ENCODE assay signal across 1 cellular context in genomic region chr1:3668585-3669300, GRCh38.
TF ChIP-seq lines count a peak whose summit lies in the region.

No MANE protein-coding gene starts in this region.

TF ChIP-seq in HEK293, 187 proteins besides CTCF, POLR2A, EP300 and RAD21 (continued from another document):
- TF ChIP-seq ELK4 (IDR thresholded peaks at IDR 0.05; ENCODE audit: borderline replicate concordance, low read depth, low read length) (no peak), YY1 (tag by site-specific recombination; IDR thresholded peaks at IDR 0.05) (no peak), ZSCAN30 (tag by site-specific recombination; IDR thresholded peaks at IDR 0.05) (peak; percentile 94), GLIS2 (tag by site-specific recombination; IDR thresholded peaks at IDR 0.05) (peak; percentile 57; the same call in 1 of the 2 replicates), KLF16 (tag by site-specific recombination; IDR thresholded peaks at IDR 0.05) (peak; percentile 58; the same call in 1 of the 2 replicates), ZBTB1 (tag by site-specific recombination; IDR thresholded peaks at IDR 0.05) (no peak), OSR2 (tag by site-specific recombination; IDR thresholded peaks at IDR 0.05) (0 out of 2 replicates have a peak, but pooled peaks have one; percentile 51), ZNF274 (IDR thresholded peaks at IDR 0.05; ENCODE audit: low read length) (no peak), ZNF274 (tag by site-specific recombination; IDR thresholded peaks at IDR 0.05; ENCODE audit: borderline replicate concordance) (no peak), ZNF202 (tag by site-specific recombination; IDR thresholded peaks at IDR 0.05; ENCODE audit: borderline replicate concordance) (no peak), ZNF768 (tag by site-specific recombination; IDR thresholded peaks at IDR 0.05) (no peak), ZNF169 (tag by site-specific recombination; IDR thresholded peaks at IDR 0.05) (no peak), ZBTB44 (tag by site-specific recombination; IDR thresholded peaks at IDR 0.05) (peak; percentile 89), ZNF692 (tag by site-specific recombination; IDR thresholded peaks at IDR 0.05) (peak; percentile 65), ZBTB17 (tag by site-specific recombination; IDR thresholded peaks at IDR 0.05) (no peak), ZNF404 (tag by site-specific recombination; IDR thresholded peaks at IDR 0.05) (no peak), ZNF585B (tag by site-specific recombination; IDR thresholded peaks at IDR 0.05) (no peak), ZNF555 (tag by site-specific recombination; conservative IDR thresholded peaks at IDR 0.05) (no peak), KLF10 (tag by site-specific recombination; IDR thresholded peaks at IDR 0.05) (no peak), ZFP41 (tag by site-specific recombination; IDR thresholded peaks at IDR 0.05; ENCODE audit: borderline replicate concordance) (no peak), ZBTB6 (tag by site-specific recombination; IDR thresholded peaks at IDR 0.05) (peak; percentile 96), TRIM28 (IDR thresholded peaks at IDR 0.05; ENCODE audit: borderline replicate concordance, low read length) (0 out of 2 replicates have a peak, but pooled peaks have one; percentile 11), ZNF37A (tag by site-specific recombination; IDR thresholded peaks at IDR 0.05) (no peak), ZBTB26 (tag by site-specific recombination; optimal IDR thresholded peaks at IDR 0.05) (peak; percentile 22), ZBTB20 (tag by site-specific recombination; IDR thresholded peaks at IDR 0.05) (0 out of 2 replicates have a peak, but pooled peaks have one; percentile 14), ZNF398 (tag by site-specific recombination; IDR thresholded peaks at IDR 0.05) (no peak), ZNF521 (tag by site-specific recombination; IDR thresholded peaks at IDR 0.05) (no peak), ZBTB8A (tag by site-specific recombination; IDR thresholded peaks at IDR 0.05) (peak; percentile 47; the same call in 1 of the 2 replicates), IKZF3 (tag by site-specific recombination; IDR thresholded peaks at IDR 0.05) (no peak), ZNF248 (tag by site-specific recombination; IDR thresholded peaks at IDR 0.05) (no peak), ZFP69B (tag by site-specific recombination; IDR thresholded peaks at IDR 0.05) (0 out of 2 replicates have a peak, but pooled peaks have one; percentile 44), ZFHX2 (tag by site-specific recombination; conservative IDR thresholded peaks at IDR 0.05) (peak; percentile 49), ZSCAN4 (tag by site-specific recombination; IDR thresholded peaks at IDR 0.05) (0 out of 2 replicates have a peak, but pooled peaks have one; percentile 9), ZNF223 (tag by site-specific recombination; IDR thresholded peaks at IDR 0.05) (peak; percentile 9; the same call in 1 of the 2 replicates), ZNF629 (tag by site-specific recombination; IDR thresholded peaks at IDR 0.05) (no peak), ZNF626 (tag by site-specific recombination; IDR thresholded peaks at IDR 0.05) (no peak), ZNF324 (tag by site-specific recombination; IDR thresholded peaks at IDR 0.05) (no peak), ZNF449 (tag by site-specific recombination; IDR thresholded peaks at IDR 0.05) (no peak), ZNF639 (tag by site-specific recombination; IDR thresholded peaks at IDR 0.05) (no peak), ZFP37 (tag by site-specific recombination; IDR thresholded peaks at IDR 0.05) (no peak), ZNF423 (tag by site-specific recombination; IDR thresholded peaks at IDR 0.05) (peak; percentile 82; the same call in 1 of the 2 replicates), ZNF2 (tag by site-specific recombination; IDR thresholded peaks at IDR 0.05) (no peak), ZNF600 (tag by site-specific recombination; IDR thresholded peaks at IDR 0.05) (peak; percentile 93), MZF1 (tag by site-specific recombination; IDR thresholded peaks at IDR 0.05; ENCODE audit: borderline replicate concordance) (no peak), ZNF10 (tag by site-specific recombination; IDR thresholded peaks at IDR 0.05) (peak; percentile 64; the same call in 1 of the 2 replicates), ZNF529 (tag by site-specific recombination; IDR thresholded peaks at IDR 0.05; ENCODE audit: insufficient replicate concordance) (no peak), PRDM4 (tag by site-specific recombination; IDR thresholded peaks at IDR 0.05) (no peak)
